In genomic region chr9:73076-73899, GRCh38 we compare ENCODE assay signal across 8 cellular contexts. TPM values are rescaled to one million over a fixed set of nuclear protein-coding genes. Genes with fewer than 3 reads are reported as not detected.
A peak's percentile ranks its signal among the peaks of the same experiment; 100 is the strongest.
DNase-seq lines count a peak whose midpoint lies in the region; ATAC-seq and TF ChIP-seq lines count a peak whose summit lies in the region.
"Not testable (repeated sequence)": the region's sequence is repeated elsewhere in the genome, so short reads cannot be mapped to it uniquely, and the experiment has no call there.

No MANE protein-coding gene starts in this region.

- not testable (repeated sequence) for H3K36me3 ChIP-seq in left lung; rectal smooth muscle tissue (ENCODE audit: control insufficient read depth, insufficient read depth, low read length)

- H3K27me3 ChIP-seq in foreskin keratinocyte (peaks cover 15% of the 10 kb centered on the region), left lung (peaks cover 0 to 13% of the 10 kb centered on the region in 2 donors)
- H3K27me3 ChIP-seq in rectal smooth muscle tissue (ENCODE audit: control insufficient read depth, insufficient read depth, low read length) = not testable (repeated sequence)

- DNase-seq in EL (peak; percentile 50), NCI-H2171 (lab: John Stamatoyannopoulos, UW) (peak; percentile 13), left lung (peak; percentile 32 to 78), type B pancreatic cell (ENCODE audit: extremely low spot score, unreplicated experiment) (peak; percentile 68)
- DNase-seq in activated CD8-positive, alpha-beta T cell treated with anti-CD3 and anti-CD28 coated beads for 36 hours = peak; percentile 15
- not testable (repeated sequence) for DNase-seq in foreskin keratinocyte

- CTCF ChIA-PET in activated CD8-positive, alpha-beta T cell treated with anti-CD3 and anti-CD28 coated beads for 36 hours (lab: Charles Lee) = not testable (repeated sequence)

- not testable (repeated sequence) for H3K9me3 Mint-ChIP-seq in activated CD8-positive, alpha-beta T cell treated with anti-CD3 and anti-CD28 coated beads for 36 hours; brain; type B pancreatic cell

- not testable (repeated sequence) for H3K9ac ChIP-seq in rectal smooth muscle tissue (ENCODE audit: low read length)

- intact Hi-C loops in activated CD8-positive, alpha-beta T cell treated with anti-CD3 and anti-CD28 coated beads for 36 hours (cut with micrococcal nuclease); left lung (cut with DNase I): not testable (repeated sequence)

- not testable (repeated sequence) for H3K36me3 Mint-ChIP-seq in activated CD8-positive, alpha-beta T cell treated with anti-CD3 and anti-CD28 coated beads for 36 hours (ENCODE audit: low read depth); brain; type B pancreatic cell

- peaks cover 12% of the 10 kb centered on the region for H3K27me3 Mint-ChIP-seq in activated CD8-positive, alpha-beta T cell treated with anti-CD3 and anti-CD28 coated beads for 36 hours
- H3K27me3 Mint-ChIP-seq in brain (peaks cover 26% of the 10 kb centered on the region), type B pancreatic cell (peaks cover 30% of the 10 kb centered on the region)

- H3K4me3 ChIP-seq in left lung = peak overlapping the region; percentile 29 to 34
- H3K4me3 ChIP-seq in rectal smooth muscle tissue (ENCODE audit: low read length) = peak overlapping the region; percentile 2

- not testable (repeated sequence) for H3K27ac ChIP-seq in foreskin keratinocyte; rectal smooth muscle tissue (ENCODE audit: low read depth, low read length)
- peak overlapping the region in 1 of 2 donors; percentile 13 for H3K27ac ChIP-seq in left lung

- H3K4me3 Mint-ChIP-seq in activated CD8-positive, alpha-beta T cell treated with anti-CD3 and anti-CD28 coated beads for 36 hours = peak overlapping the region; percentile 60
- H3K4me3 Mint-ChIP-seq in brain (peak overlapping the region; percentile 64 to 86 (median 78)), type B pancreatic cell (peak overlapping the region; percentile 81)

- not testable (repeated sequence) for H3K9me3 ChIP-seq in left lung

- POLR2A ChIA-PET in activated CD8-positive, alpha-beta T cell treated with anti-CD3 and anti-CD28 coated beads for 36 hours (lab: Charles Lee) = not testable (repeated sequence)

- TF ChIP-seq CTCF in activated CD8-positive, alpha-beta T cell treated with anti-CD3 and anti-CD28 coated beads for 36 hours (IDR thresholded peaks at IDR 0.05); brain (conservative IDR thresholded peaks at IDR 0.05); foreskin keratinocyte (conservative IDR thresholded peaks at IDR 0.05); left lung (IDR thresholded peaks at IDR 0.05); type B pancreatic cell (conservative IDR thresholded peaks at IDR 0.05): not testable (repeated sequence)

- not testable (repeated sequence) for H3K27ac Mint-ChIP-seq in activated CD8-positive, alpha-beta T cell treated with anti-CD3 and anti-CD28 coated beads for 36 hours; type B pancreatic cell
- H3K27ac Mint-ChIP-seq in brain = peak overlapping the region in 1 of 5 experiments; percentile 57

- not testable (repeated sequence) for H3K4me1 Mint-ChIP-seq in activated CD8-positive, alpha-beta T cell treated with anti-CD3 and anti-CD28 coated beads for 36 hours (ENCODE audit: low read depth); brain; type B pancreatic cell (ENCODE audit: unreplicated experiment)

- ATAC-seq in activated CD8-positive, alpha-beta T cell treated with anti-CD3 and anti-CD28 coated beads for 36 hours = peak; percentile 74
- ATAC-seq in foreskin keratinocyte = peak; percentile 67
- peak; percentile 70 for ATAC-seq in left lung

- not testable (repeated sequence) for H3K4me1 ChIP-seq in foreskin keratinocyte; left lung; rectal smooth muscle tissue (ENCODE audit: control insufficient read depth, insufficient read depth, low read length)

RNA-seq across cellular contexts. Expression of gene WASHC1, which starts 44.0 kb away (rescaled TPM):
- total RNA-seq in activated CD8-positive, alpha-beta T cell treated with anti-CD3 and anti-CD28 coated beads for 36 hours = 10 to 100 TPM; 18.0 to 20.3 TPM
- polyA plus RNA-seq in brain (ENCODE audit: insufficient read depth, low read depth, low replicate concordance) = 15.7 TPM
- total RNA-seq in foreskin keratinocyte = 8.9 and 10.0 TPM in 2 replicates
- 11.4 and 11.7 TPM in 2 replicates for polyA plus RNA-seq in foreskin keratinocyte
- 10 to 100 TPM; 10.5 to 10.9 TPM for total RNA-seq in left lung
- 21.4 and 24.2 TPM in 2 replicates for total RNA-seq in type B pancreatic cell (ENCODE audit: low replicate concordance)

RNA-seq across cellular contexts. Expression of gene FOXD4, which starts 44.9 kb away (rescaled TPM):
- total RNA-seq in activated CD8-positive, alpha-beta T cell treated with anti-CD3 and anti-CD28 coated beads for 36 hours = not detected
- polyA plus RNA-seq in brain (ENCODE audit: insufficient read depth, low read depth, low replicate concordance) (not detected), foreskin keratinocyte (0.10 and 0.16 TPM in 2 replicates)
- total RNA-seq in foreskin keratinocyte (0.10 and 0.14 TPM in 2 replicates), left lung (under 1 TPM; 0.64 to 0.71 TPM), type B pancreatic cell (ENCODE audit: low replicate concordance) (0.17 and 0.75 TPM in 2 replicates)
